ENCODE assay signal across 8 cellular contexts in the genomic region with DNA sequence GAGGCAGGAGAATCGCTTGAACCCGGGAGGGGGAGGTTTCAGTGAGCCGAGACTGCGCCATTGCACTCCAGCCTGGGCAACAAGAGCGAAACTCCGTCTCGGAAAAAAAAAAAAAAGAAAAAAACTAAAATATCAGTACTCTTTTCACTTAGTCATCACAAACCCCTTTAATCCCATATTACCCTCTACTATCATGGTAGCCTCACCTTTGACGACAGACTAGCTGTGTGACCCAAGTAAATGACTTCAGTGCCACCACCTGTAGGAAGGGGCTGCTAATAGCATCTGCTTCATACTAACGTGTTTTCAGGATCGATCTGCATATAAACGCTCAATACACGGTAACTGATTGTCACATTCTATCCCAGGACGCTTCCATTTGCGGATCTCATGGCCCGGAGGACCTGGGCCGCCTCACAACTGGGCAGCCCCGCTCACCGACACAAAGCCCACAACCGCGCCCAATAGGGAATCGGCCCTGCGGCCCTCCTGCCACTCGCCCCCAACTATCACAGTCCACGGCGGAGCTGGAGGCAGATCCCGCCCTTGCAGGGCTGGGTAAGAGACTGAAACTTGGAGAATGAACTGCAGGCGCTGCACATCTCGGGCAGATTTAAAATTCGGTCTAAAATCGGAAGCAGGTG. TPM values are rescaled to one million over a fixed set of nuclear protein-coding genes. Genes with fewer than 3 reads are reported as not detected.
DNase-seq lines count a peak whose midpoint lies in the region; ATAC-seq and TF ChIP-seq lines count a peak whose summit lies in the region.

No MANE protein-coding gene starts in this region.

- peaks cover 13% of the 10 kb centered on the region; the same call in 1 of the 2 replicates for H3K4me1 ChIP-seq in HUES64 (ENCODE audit: insufficient read depth, low read length)
- no peaks in the 10 kb centered on the region for H3K4me1 ChIP-seq in RWPE2 (ENCODE audit: insufficient read depth, poor library complexity, severe bottlenecking)
- peaks cover 12% of the 10 kb centered on the region for H3K4me1 ChIP-seq in ectodermal cell (ENCODE audit: control insufficient read depth, insufficient read depth, low read length)
- peaks cover 16% of the 10 kb centered on the region for H3K4me1 ChIP-seq in mucosa of descending colon (ENCODE audit: low read depth)

- H3K36me3 ChIP-seq in HUES64 (ENCODE audit: insufficient read depth, low read length) (peaks cover 18% of the 10 kb centered on the region), RWPE2 (ENCODE audit: low read depth) (peaks cover 18% of the 10 kb centered on the region), ectodermal cell (ENCODE audit: control insufficient read depth, insufficient read depth, low read length) (peaks cover 24% of the 10 kb centered on the region), mucosa of descending colon (ENCODE audit: low read depth) (no peaks in the 10 kb centered on the region)

- ATAC-seq in GM21717 (IDR thresholded peaks at IDR 0.05; ENCODE audit: unreplicated experiment) = peak; percentile 21
- peak; percentile 57 for ATAC-seq in RWPE2 (ENCODE audit: low read depth)
- peak; percentile 48 for ATAC-seq in mucosa of descending colon

- H3K9me3 ChIP-seq in HUES64 (ENCODE audit: insufficient read depth, low read depth, low read length) (peaks cover 16% of the 10 kb centered on the region), RWPE2 (ENCODE audit: severe bottlenecking) (peaks cover 3% of the 10 kb centered on the region), ectodermal cell (ENCODE audit: control insufficient read depth, low read length) (no peaks in the 10 kb centered on the region), mucosa of descending colon (peaks cover 15% of the 10 kb centered on the region)

- H3K9ac ChIP-seq in HUES64 (ENCODE audit: low read depth, low read length) = peak overlapping the region; percentile 91

- H3K27me3 ChIP-seq in HUES64 (ENCODE audit: insufficient read depth, low read length) (peaks cover 8% of the 10 kb centered on the region; the same call in 1 of the 2 replicates), RWPE2 (ENCODE audit: insufficient read depth, poor library complexity, severe bottlenecking) (no peaks in the 10 kb centered on the region), ectodermal cell (ENCODE audit: control insufficient read depth, insufficient read depth, low read length, poor library complexity, severe bottlenecking) (no peaks in the 10 kb centered on the region)

- H3K4me3 ChIP-seq in HUES64 (ENCODE audit: low read length) = peak overlapping the region; percentile 86
- H3K4me3 ChIP-seq in RWPE2 (ENCODE audit: severe bottlenecking) = peak overlapping the region; percentile 88
- H3K4me3 ChIP-seq in ectodermal cell (ENCODE audit: insufficient read depth, low read depth, low read length) = peak overlapping the region; percentile 96
- H3K4me3 ChIP-seq in mucosa of descending colon = peak overlapping the region; percentile 93

- no peak for TF ChIP-seq CTCF in RWPE2 (IDR thresholded peaks at IDR 0.05; ENCODE audit: poor library complexity, severe bottlenecking)
- no peak for TF ChIP-seq CTCF in mucosa of descending colon (IDR thresholded peaks at IDR 0.05)

- DNase-seq in GM03348 (ENCODE audit: low spot score) (peak; percentile 77), RWPE2 (ENCODE audit: low spot score) (no peak), mucosa of descending colon (no peak), pons (ENCODE audit: low spot score) (no peak), A172 (ENCODE audit: low spot score) (no peak)

- H3K27ac ChIP-seq in HUES64 (ENCODE audit: low read depth, low read length) (peak overlapping the region; percentile 99), RWPE2 (ENCODE audit: poor library complexity, severe bottlenecking) (peak overlapping the region; percentile 81), ectodermal cell (ENCODE audit: insufficient read depth, low read depth, low read length, poor library complexity, severe bottlenecking) (peak overlapping the region; percentile 97)

- 23% methylated on average over 30 of the region's 30 CpGs for WGBS in HUES64
- 20 to 23% methylated on average over 30 of the region's 30 CpGs for WGBS in ectodermal cell, 2 experiments

- intact Hi-C loops in mucosa of descending colon (cut with DNase I, micrococcal nuclease) = no loop called here

RNA-seq across cellular contexts. Expression of gene ZNF263, which starts 1.1 kb away (rescaled TPM):
- polyA plus RNA-seq in HUES64 (2013, experiment 1 of 2) = 21.3 TPM
- polyA plus RNA-seq in HUES64 (2013, experiment 2 of 2) = 23.7 TPM
- polyA plus RNA-seq in ectodermal cell (2013, experiment 1 of 4) = 30.6 TPM
- polyA plus RNA-seq in ectodermal cell (2013, experiment 2 of 4) = 33.7 TPM
- 28.4 TPM for polyA plus RNA-seq in ectodermal cell (2013, experiment 3 of 4)
- polyA plus RNA-seq in ectodermal cell (2013, experiment 4 of 4) = 33.2 TPM
- total RNA-seq in mucosa of descending colon = 10 to 100 TPM; 20.6 to 24.6 (median 21.0) TPM
- 37.0 and 63.5 TPM in 2 replicates for total RNA-seq in A172 (2014; rRNA removed; shearing (Covaris generic))

RNA-seq across cellular contexts. Expression of gene TIGD7, which starts 23.0 kb away (rescaled TPM):
- 2.5 TPM for polyA plus RNA-seq in HUES64 (2013, experiment 1 of 2)
- polyA plus RNA-seq in HUES64 (2013, experiment 2 of 2) = 2.0 TPM
- polyA plus RNA-seq in ectodermal cell (2013, experiment 1 of 4) = 5.5 TPM
- 4.8 TPM for polyA plus RNA-seq in ectodermal cell (2013, experiment 2 of 4)
- 5.3 TPM for polyA plus RNA-seq in ectodermal cell (2013, experiment 3 of 4)
- 5.5 TPM for polyA plus RNA-seq in ectodermal cell (2013, experiment 4 of 4)
- total RNA-seq in mucosa of descending colon = 1 to 10 TPM; 1.6 to 7.5 (median 3.3) TPM
- 7.0 and 11.0 TPM in 2 replicates for total RNA-seq in A172 (2014; rRNA removed; shearing (Covaris generic))

RNA-seq across cellular contexts. Expression of gene ZNF75A, which starts 23.1 kb away (rescaled TPM):
- polyA plus RNA-seq in HUES64 (2013, experiment 1 of 2) = 18.2 TPM
- polyA plus RNA-seq in HUES64 (2013, experiment 2 of 2) = 15.3 TPM
- 29.0 TPM for polyA plus RNA-seq in ectodermal cell (2013, experiment 1 of 4)
- 26.1 TPM for polyA plus RNA-seq in ectodermal cell (2013, experiment 2 of 4)
- polyA plus RNA-seq in ectodermal cell (2013, experiment 3 of 4) = 22.7 TPM
- 21.4 TPM for polyA plus RNA-seq in ectodermal cell (2013, experiment 4 of 4)
- total RNA-seq in mucosa of descending colon = 10 to 100 TPM; 19.0 to 33.1 (median 30.8) TPM
- 20.2 and 26.1 TPM in 2 replicates for total RNA-seq in A172 (2014; rRNA removed; shearing (Covaris generic))

RNA-seq across cellular contexts. Expression of gene MEFV, which starts 25.8 kb away (rescaled TPM):
- not detected for polyA plus RNA-seq in HUES64 (2013, experiment 1 of 2)
- polyA plus RNA-seq in HUES64 (2013, experiment 2 of 2) = not detected
- not detected for polyA plus RNA-seq in ectodermal cell (2013, experiment 1 of 4)
- polyA plus RNA-seq in ectodermal cell (2013, experiment 2 of 4) = not detected
- not detected for polyA plus RNA-seq in ectodermal cell (2013, experiment 3 of 4)
- not detected for polyA plus RNA-seq in ectodermal cell (2013, experiment 4 of 4)
- 1 to 10 TPM in 2 of 3 donors, under 1 TPM in 1; 0.61 to 2.2 (median 1.6) TPM for total RNA-seq in mucosa of descending colon
- total RNA-seq in A172 (2014; rRNA removed; shearing (Covaris generic)) = 0.29 TPM in 1 of 2 replicates, not detected in the other

RNA-seq across cellular contexts. Expression of gene ZNF200, which starts 47.3 kb away (rescaled TPM):
- 10.6 TPM for polyA plus RNA-seq in HUES64 (2013, experiment 1 of 2)
- 9.1 TPM for polyA plus RNA-seq in HUES64 (2013, experiment 2 of 2)
- polyA plus RNA-seq in ectodermal cell (2013, experiment 1 of 4) = 8.0 TPM
- polyA plus RNA-seq in ectodermal cell (2013, experiment 2 of 4) = 10.3 TPM
- polyA plus RNA-seq in ectodermal cell (2013, experiment 3 of 4) = 9.2 TPM
- 8.5 TPM for polyA plus RNA-seq in ectodermal cell (2013, experiment 4 of 4)
- 1 to 10 TPM; 6.6 to 8.0 (median 8.0) TPM for total RNA-seq in mucosa of descending colon
- total RNA-seq in A172 (2014; rRNA removed; shearing (Covaris generic)) = 14.6 and 17.2 TPM in 2 replicates
